Comparison of ENCODE assay signal across 27 cellular contexts in the genomic region with DNA sequence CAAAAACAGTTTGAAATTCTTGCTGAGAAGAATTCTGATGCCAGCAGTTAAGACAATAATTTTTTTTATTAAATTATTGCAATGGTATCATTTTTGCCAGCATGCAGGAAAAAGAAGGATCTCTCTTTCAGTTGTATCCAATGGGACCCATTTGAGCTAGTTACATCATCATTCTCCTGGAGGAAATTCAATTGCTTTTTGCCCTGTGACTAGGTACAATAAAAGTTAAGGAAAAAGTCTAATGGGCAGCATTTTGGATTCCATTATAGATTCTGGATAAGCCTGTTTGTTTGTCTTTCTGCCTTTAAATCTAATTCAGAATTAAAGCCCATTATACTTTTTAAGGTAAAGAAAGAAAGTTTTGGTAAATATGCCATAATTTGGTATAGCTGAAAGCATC.
"Had no signal": no experiment of that assay in that cellular context is flagged by ENCODE, and none has a peak within 500 bp of the region (broad histone marks: within the 10 kb centered on the region; RNA-seq: fewer than 3 reads in every experiment).

No MANE protein-coding gene starts in this region.

- H3K9me3 Mint-ChIP-seq: mesothelial cell of epicardium; naive thymus-derived CD4-positive, alpha-beta T cell; nephron; neural crest cell; stimulated activated memory B cell treated with anti-CD40 and anti-IgM and Interleukin-4, amounts not matched to agents 10 μg/mL and 1 μg/mL and 100 μg/mL, for 72 hours; stimulated activated naive CD8-positive, alpha-beta T cell treated with anti-CD3 and anti-CD28 coated beads, Interleukin-15, amount 100 ng/mL, for 72 hours had no signal

- H3K9me3 ChIP-seq: heart right ventricle, left lung, pancreas, prostate gland, sigmoid colon, upper lobe of right lung had no signal

- H3K27ac Mint-ChIP-seq: mesothelial cell of epicardium; nephron; stimulated activated memory B cell treated with anti-CD40 and anti-IgM and Interleukin-4, amounts not matched to agents 10 μg/mL and 1 μg/mL and 100 μg/mL, for 72 hours; stimulated activated naive CD8-positive, alpha-beta T cell treated with anti-CD3 and anti-CD28 coated beads, Interleukin-15, amount 100 ng/mL, for 72 hours had no signal

- H3K79me2 ChIP-seq: hepatocyte had no signal

- H2AFZ ChIP-seq: hepatocyte had no signal

- H3K4me3 Mint-ChIP-seq: mesothelial cell of epicardium; naive thymus-derived CD4-positive, alpha-beta T cell; nephron; neural crest cell; stimulated activated memory B cell treated with anti-CD40 and anti-IgM and Interleukin-4, amounts not matched to agents 10 μg/mL and 1 μg/mL and 100 μg/mL, for 72 hours; stimulated activated naive CD8-positive, alpha-beta T cell treated with anti-CD3 and anti-CD28 coated beads, Interleukin-15, amount 100 ng/mL, for 72 hours had no signal

- H3K4me3 ChIP-seq: heart right ventricle, hepatocyte, left lung, lung, pancreas, prostate gland, sigmoid colon, smooth muscle cell, upper lobe of right lung had no signal

- H3K36me3 Mint-ChIP-seq: mesothelial cell of epicardium; naive thymus-derived CD4-positive, alpha-beta T cell; stimulated activated memory B cell treated with anti-CD40 and anti-IgM and Interleukin-4, amounts not matched to agents 10 μg/mL and 1 μg/mL and 100 μg/mL, for 72 hours had no signal

- H3K27me3 ChIP-seq: heart right ventricle, hepatocyte, left lung, pancreas, sigmoid colon, upper lobe of right lung had no signal

- FAIRE-seq: pancreas had no signal

- H3K36me3 ChIP-seq: heart right ventricle, left lung, pancreas, prostate gland, sigmoid colon, upper lobe of right lung had no signal

- H3K27ac ChIP-seq: heart right ventricle, hepatocyte, left lung, pancreas, prostate gland, sigmoid colon, upper lobe of right lung had no signal

- DNase-seq: heart right ventricle; islet precursor cell; left lung; mesendoderm; naive thymus-derived CD4-positive, alpha-beta T cell; nucleus accumbens; pancreas; posterior cingulate gyrus; retina; right cardiac atrium; sigmoid colon; stimulated activated CD4-positive, alpha-beta T cell treated with anti-CD3 and anti-CD28 coated beads, Interleukin-1b, Interleukin-23, amount 100 ng/mL, for 48 hours; stimulated activated CD4-positive, alpha-beta T cell treated with anti-CD3 and anti-CD28 coated beads, Interleukin-2, amount 100 ng/mL, for 48 hours; stimulated activated CD4-positive, alpha-beta T cell treated with anti-CD3 and anti-CD28 coated beads, Interleukin-4, amount 100 ng/mL, for 4 hours; stimulated activated CD8-positive, alpha-beta memory T cell treated with anti-CD3 and anti-CD28 coated beads, Interleukin-4, amount 100 ng/mL, for 48 hours; stimulated activated naive CD4-positive, alpha-beta T cell treated with Interleukin-2 at 50 U/mL for 16 hours; stimulated activated naive CD8-positive, alpha-beta T cell treated with anti-CD3 and anti-CD28 coated beads, Interleukin-15, amount 100 ng/mL, for 72 hours; substantia nigra; upper lobe of right lung had no signal

- H3K4me1 ChIP-seq: left lung, pancreas, prostate gland, upper lobe of right lung had no signal

- H3K4me2 ChIP-seq: hepatocyte, smooth muscle cell had no signal

- ATAC-seq: heart right ventricle; left lung; naive thymus-derived CD4-positive, alpha-beta T cell; pancreas; right cardiac atrium; stimulated activated memory B cell treated with anti-CD40 and anti-IgM and Interleukin-4, amounts not matched to agents 10 μg/mL and 1 μg/mL and 100 μg/mL, for 72 hours; stimulated activated naive CD8-positive, alpha-beta T cell treated with anti-CD3 and anti-CD28 coated beads, Interleukin-15, amount 100 ng/mL, for 72 hours; upper lobe of right lung had no signal

- H3K27me3 Mint-ChIP-seq: naive thymus-derived CD4-positive, alpha-beta T cell; stimulated activated memory B cell treated with anti-CD40 and anti-IgM and Interleukin-4, amounts not matched to agents 10 μg/mL and 1 μg/mL and 100 μg/mL, for 72 hours; stimulated activated naive CD8-positive, alpha-beta T cell treated with anti-CD3 and anti-CD28 coated beads, Interleukin-15, amount 100 ng/mL, for 72 hours had no signal
